32 cellular contexts compared by ENCODE assay signal in the genomic region with DNA sequence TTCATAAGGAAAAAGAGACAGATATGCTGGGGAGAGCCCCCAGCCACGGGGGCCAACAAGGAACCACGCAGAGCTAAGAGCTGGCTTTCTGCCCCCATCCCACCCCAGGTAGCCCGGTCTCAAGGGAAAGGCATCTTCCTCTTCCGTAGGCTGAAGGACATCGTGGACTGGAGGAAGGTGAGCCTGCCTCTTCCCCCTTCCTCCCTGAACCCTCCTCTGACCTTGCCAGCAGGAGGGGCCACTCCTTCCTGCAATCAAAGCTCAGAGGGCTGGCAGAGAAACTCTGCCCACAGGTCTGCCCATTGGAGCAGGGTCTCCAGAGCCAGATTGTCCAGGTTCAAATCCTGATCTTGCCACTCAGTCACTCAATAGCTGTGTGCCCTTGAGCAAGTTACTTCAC. TPM values are rescaled to one million over a fixed set of nuclear protein-coding genes. Genes with fewer than 3 reads are reported as not detected.
"Had no signal": no experiment of that assay in that cellular context is flagged by ENCODE, and none has a peak within 500 bp of the region (broad histone marks: within the 10 kb centered on the region; RNA-seq: fewer than 3 reads in every experiment).

No MANE protein-coding gene starts in this region.

- H3K27me3 ChIP-seq: hepatocyte, right lobe of liver, thyroid gland, vagina had no signal

- H2AFZ ChIP-seq: hepatocyte had no signal

- H3K36me3 ChIP-seq: esophagus muscularis mucosa, gastroesophageal sphincter, heart left ventricle, left lung, right lobe of liver, stomach, thyroid gland, vagina had no signal

- H3K4me3 ChIP-seq: esophagus muscularis mucosa, gastroesophageal sphincter, heart left ventricle, hepatocyte, left lung, right lobe of liver, stomach, thyroid gland, vagina had no signal

- H3K9me3 ChIP-seq: esophagus muscularis mucosa, gastroesophageal sphincter, heart left ventricle, left lung, right lobe of liver, stomach, thyroid gland, vagina had no signal

- H3K27ac ChIP-seq: esophagus muscularis mucosa, foreskin keratinocyte, gastroesophageal sphincter, heart left ventricle, hepatocyte, left lung, right lobe of liver, stomach, thyroid gland, vagina had no signal

- H3K4me2 ChIP-seq: hepatocyte had no signal

- H3K9me3 Mint-ChIP-seq: stimulated activated effector memory CD8-positive, alpha-beta T cell treated with anti-CD3 and anti-CD28 coated beads, Interleukin-12 subunit alpha, Interleukin-12 subunit beta, amount 100 ng/mL, for 72 hours had no signal

- DNase-seq: effector CD8-positive, alpha-beta T cell; foreskin keratinocyte; heart left ventricle; left cardiac atrium; left lung; mammary epithelial cell; naive thymus-derived CD8-positive, alpha-beta T cell; nephron progenitor cell; retina; stimulated activated CD4-positive, alpha-beta T cell treated with anti-CD3 and anti-CD28 coated beads, Interleukin-2, amount 100 ng/mL, for 24 hours; stimulated activated CD4-positive, alpha-beta T cell treated with anti-CD3 and anti-CD28 coated beads, Interleukin-4, amount 100 ng/mL, for 24 hours; stimulated activated naive CD4-positive, alpha-beta T cell treated with Interleukin-2 at 50 U/mL for 16 hours; stomach; thyroid gland; trophoblast cell had no signal

- H3K4me1 ChIP-seq: esophagus muscularis mucosa, foreskin keratinocyte, gastroesophageal sphincter, heart left ventricle, left lung, right lobe of liver, stomach, thyroid gland, vagina had no signal

- ATAC-seq: gastroesophageal sphincter; heart left ventricle; left cardiac atrium; left lung; naive thymus-derived CD8-positive, alpha-beta T cell; right lobe of liver; stimulated activated effector memory CD8-positive, alpha-beta T cell treated with anti-CD3 and anti-CD28 coated beads, Interleukin-12 subunit alpha, Interleukin-12 subunit beta, amount 100 ng/mL, for 72 hours had no signal

- H3K36me3 Mint-ChIP-seq: naive thymus-derived CD8-positive, alpha-beta T cell; stimulated activated effector memory CD8-positive, alpha-beta T cell treated with anti-CD3 and anti-CD28 coated beads, Interleukin-12 subunit alpha, Interleukin-12 subunit beta, amount 100 ng/mL, for 72 hours had no signal

- H3K27ac Mint-ChIP-seq: naive thymus-derived CD8-positive, alpha-beta T cell; nephron progenitor cell; stimulated activated effector memory CD8-positive, alpha-beta T cell treated with anti-CD3 and anti-CD28 coated beads, Interleukin-12 subunit alpha, Interleukin-12 subunit beta, amount 100 ng/mL, for 72 hours had no signal

- H3K4me3 Mint-ChIP-seq: naive thymus-derived CD8-positive, alpha-beta T cell; nephron progenitor cell; stimulated activated effector memory CD8-positive, alpha-beta T cell treated with anti-CD3 and anti-CD28 coated beads, Interleukin-12 subunit alpha, Interleukin-12 subunit beta, amount 100 ng/mL, for 72 hours had no signal

- H3K79me2 ChIP-seq: hepatocyte had no signal

RNA-seq across cellular contexts. Expression of a gene that starts 48.2 kb away (rescaled TPM):
- total RNA-seq: esophagus muscularis mucosa; fibroblast of lung; foreskin keratinocyte; heart left ventricle; left cardiac atrium; lower leg skin; mammary epithelial cell; mesenteric fat pad; myocyte; naive thymus-derived CD8-positive, alpha-beta T cell; osteocyte; pulmonary artery endothelial cell; right lobe of liver; skeletal muscle tissue; subcutaneous adipose tissue; vagina had no signal
- polyA plus RNA-seq: endothelial cell of umbilical vein; fibroblast of lung; foreskin keratinocyte; heart left ventricle; hepatocyte; mammary epithelial cell; naive thymus-derived CD8-positive, alpha-beta T cell had no signal

RNA-seq across cellular contexts. Expression of a gene that starts 49.3 kb away (rescaled TPM):
- total RNA-seq: endothelial cell of umbilical vein; epithelial cell of proximal tubule; fibroblast of lung; foreskin keratinocyte; heart left ventricle; hepatocyte; kidney epithelial cell; myocyte; naive thymus-derived CD8-positive, alpha-beta T cell; right lobe of liver; vagina had no signal
- polyA plus RNA-seq: foreskin keratinocyte; heart left ventricle; naive thymus-derived CD8-positive, alpha-beta T cell had no signal

RNA-seq across cellular contexts. Expression of a gene that starts 49.4 kb away (rescaled TPM):
- total RNA-seq: endothelial cell of umbilical vein; epithelial cell of proximal tubule; fibroblast of lung; foreskin keratinocyte; naive thymus-derived CD8-positive, alpha-beta T cell; pulmonary artery endothelial cell had no signal
- polyA plus RNA-seq: foreskin keratinocyte; mammary epithelial cell; naive thymus-derived CD8-positive, alpha-beta T cell had no signal
